ENCODE assay signal across 17 cellular contexts in the genomic region with DNA sequence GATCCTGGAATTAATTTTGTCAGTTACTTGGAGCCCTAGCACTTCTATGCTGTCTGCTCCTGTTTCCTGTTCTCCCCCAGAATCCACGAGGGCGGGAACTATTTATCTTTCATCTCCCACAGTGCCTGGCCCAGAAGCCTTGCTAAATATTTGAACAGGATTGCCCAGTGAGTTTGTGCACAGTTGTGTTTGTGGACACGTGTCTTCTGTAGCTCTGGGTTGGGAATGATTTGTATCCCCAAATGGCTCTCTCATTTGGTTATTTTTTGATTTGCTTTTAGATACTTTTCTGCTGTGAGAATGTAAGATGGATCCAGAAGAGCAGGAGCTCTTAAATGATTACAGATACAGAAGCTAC. TPM values are rescaled to one million over a fixed set of nuclear protein-coding genes. Genes with fewer than 3 reads are reported as not detected.
A peak's percentile ranks its signal among the peaks of the same experiment; 100 is the strongest.
DNase-seq lines count a peak whose midpoint lies in the region; ATAC-seq and TF ChIP-seq lines count a peak whose summit lies in the region.
"Had no signal": no experiment of that assay in that cellular context is flagged by ENCODE, and none has a peak within 500 bp of the region (broad histone marks: within the 10 kb centered on the region; RNA-seq: fewer than 3 reads in every experiment).

No MANE protein-coding gene starts in this region.

- ATAC-seq in esophagus mucosa: no peak
- no peak for ATAC-seq in GM18517 (IDR thresholded peaks at IDR 0.05; ENCODE audit: unreplicated experiment)

- DNase-seq in NCI-H510A treated with DMSO at 0.1 percent for 48 hours (lab: John Stamatoyannopoulos, UW): peak; percentile 26
- DNase-seq in NCI-H510A (lab: John Stamatoyannopoulos, UW): no peak
- DNase-seq in OCI-M1 (lab: John Stamatoyannopoulos, UW): peak; percentile 50
- peak; percentile 16 for DNase-seq in hepatocyte (ENCODE audit: low spot score)
- DNase-seq in transverse colon: peak; percentile 33
- DNase-seq in Kasumi-1 (lab: John Stamatoyannopoulos, UW): no peak
- DNase-seq: activated CD4-positive, CD25-positive, alpha-beta regulatory T cell; activated CD8-positive, alpha-beta memory T cell treated with anti-CD3 and anti-CD28 coated beads, Interleukin-2, amount 50 U/mL, for 4 hours; activated naive CD4-positive, alpha-beta T cell; HCEC 1CT; lower lobe of right lung; sigmoid colon; stimulated activated CD4-positive, alpha-beta T cell treated with anti-CD3 and anti-CD28 coated beads, Interleukin-4, amount 100 ng/mL, for 24 hours had no signal

- H3K4me3 ChIP-seq in hepatocyte (no peak overlapping the region), transverse colon (no peak overlapping the region)
- H3K4me3 ChIP-seq: lower lobe of right lung, sigmoid colon had no signal

- TF ChIP-seq CTCF in hepatocyte (IDR thresholded peaks at IDR 0.05; ENCODE audit: poor library complexity) (no peak), transverse colon (IDR thresholded peaks at IDR 0.05) (no peak)

- no peak for TF ChIP-seq POLR2A in transverse colon (IDR thresholded peaks at IDR 0.05)

- in situ Hi-C loops in transverse colon (cut with MboI; ENCODE audit: low pct_ligation_motif_present in 1 of 4, low pct_unique_long_range_greater_than_20kb in 1 of 4, low sequenced_read_pairs in 3 of 4): no loop called here

- H3K9me2 ChIP-seq in hepatocyte (replicated peaks; ENCODE audit: insufficient read depth): no peaks in the 10 kb centered on the region

- H3K27ac ChIP-seq in hepatocyte (no peak overlapping the region), transverse colon (peak overlapping the region; percentile 50 to 72 (median 56))
- H3K27ac ChIP-seq: lower lobe of right lung, sigmoid colon had no signal

- H3K27me3 ChIP-seq in hepatocyte (no peaks in the 10 kb centered on the region), transverse colon (no peaks in the 10 kb centered on the region)
- H3K27me3 ChIP-seq: sigmoid colon had no signal

- H3K4me1 ChIP-seq in hepatocyte (ENCODE audit: insufficient read depth) (peaks cover 8% of the 10 kb centered on the region), transverse colon (peaks cover 6 to 54% (median 31%) of the 10 kb centered on the region in 4 donors)

- intact Hi-C loops in transverse colon (cut with DNase I; ENCODE audit: low total_unique reads): no loop called here

- H3K79me2 ChIP-seq in hepatocyte: peaks cover 21% of the 10 kb centered on the region

- no peak overlapping the region for H3K4me2 ChIP-seq in hepatocyte

- H4K20me1 ChIP-seq in hepatocyte (ENCODE audit: insufficient read depth, poor library complexity, severe bottlenecking): no peaks in the 10 kb centered on the region

- H3K36me3 ChIP-seq in hepatocyte (replicated peaks; ENCODE audit: insufficient read depth, low read depth): no peaks in the 10 kb centered on the region
- H3K36me3 ChIP-seq in transverse colon: peaks cover 0 to 10% (median 5%) of the 10 kb centered on the region in 4 donors

- no peak for TF ChIP-seq EP300 in transverse colon (IDR thresholded peaks at IDR 0.05; ENCODE audit: low read depth)

- 20% methylated on average over 3 of the region's 3 CpGs for WGBS in hepatocyte (ENCODE audit: low lambda C conversion rate, missing lambda C conversion rate)
- WGBS in transverse colon (ENCODE audit: low coverage in 1 of 2), 2 donors: 29 to 46% methylated on average over 2 to 3 of the region's 3 CpGs

- H3K9me3 ChIP-seq in hepatocyte (ENCODE audit: low read depth) (no peaks in the 10 kb centered on the region), transverse colon (no peaks in the 10 kb centered on the region)
- H3K9me3 ChIP-seq: lower lobe of right lung, sigmoid colon had no signal

- no peak overlapping the region for H2AFZ ChIP-seq in hepatocyte

RNA-seq across cellular contexts. Expression of a gene that starts 7.8 kb away (rescaled TPM):
- 9.1 and 17.7 TPM in 2 replicates for total RNA-seq in hepatocyte
- polyA plus RNA-seq in hepatocyte: 6.6 and 7.1 TPM in 2 replicates
- 10 to 100 TPM; 49.4 to 74.4 (median 61.0) TPM for total RNA-seq in transverse colon
- total RNA-seq in esophagus mucosa: 23.8 TPM

RNA-seq across cellular contexts. Expression of a gene that starts 29.5 kb away (rescaled TPM):
- 0.12 and 1.7 TPM in 2 replicates for total RNA-seq in hepatocyte
- 0.22 and 0.56 TPM in 2 replicates for polyA plus RNA-seq in hepatocyte
- total RNA-seq in transverse colon: 1 to 10 TPM in 2 of 4 donors, not detected in 2; 3.4 to 5.1 TPM
- total RNA-seq in esophagus mucosa: 33.7 TPM
- total RNA-seq: OCI-LY7 had no signal
- polyA plus RNA-seq: neural cell had no signal

Comparison
In these comparisons a context has a peak if more than half of its experiments do, and no peak if none do; other contexts are left out.
1. DNase-seq: peak in NCI-H510A treated with DMSO at 0.1 percent for 48 hours (single experiment), OCI-M1 (single experiment), hepatocyte (single experiment) and transverse colon (single experiment); none in NCI-H510A (single experiment) and Kasumi-1 (0 of 2).